In the genomic region with DNA sequence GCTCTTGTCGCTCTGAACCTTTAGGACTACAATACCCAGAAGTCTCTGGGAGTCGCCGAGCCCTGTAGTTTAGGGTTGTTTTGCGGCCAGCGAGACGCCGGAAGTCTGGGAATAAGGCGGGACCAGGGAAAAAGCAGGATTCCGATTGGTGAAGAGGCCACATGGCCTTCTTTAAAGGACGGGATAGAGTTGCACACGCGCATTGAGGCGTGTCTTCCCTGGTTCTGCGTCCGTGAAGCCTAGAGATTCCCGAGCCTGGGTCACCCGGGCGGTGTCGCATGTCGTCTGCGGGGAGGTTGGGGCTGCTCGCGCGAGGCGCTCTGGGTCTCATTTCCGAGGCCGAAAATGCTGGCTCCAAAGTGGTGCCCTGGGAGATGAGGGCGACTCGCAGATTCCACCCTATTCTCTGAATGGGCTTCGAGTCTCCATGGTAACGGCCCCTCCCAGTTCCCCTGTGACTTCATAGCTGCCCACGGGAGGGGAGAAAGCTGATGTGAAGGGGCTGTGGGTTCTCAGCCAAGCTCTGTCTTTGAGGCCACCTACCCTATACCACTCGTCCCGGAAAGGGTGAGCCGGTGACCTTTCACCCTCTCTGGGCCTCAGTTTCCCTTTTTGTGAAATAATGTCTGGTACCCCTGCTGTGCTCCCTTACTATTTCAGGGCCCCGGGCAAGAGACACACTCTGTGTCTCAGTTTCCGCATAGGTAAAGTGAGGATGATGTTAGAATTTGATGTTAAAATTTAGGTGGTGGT, we compare ENCODE assay signal across 1 cellular context.
A peak's percentile ranks its signal among the peaks of the same experiment; 100 is the strongest.
TF ChIP-seq lines count a peak whose summit lies in the region.

No MANE protein-coding gene starts in this region.

TF ChIP-seq in HepG2, 621 proteins besides CTCF, POLR2A, EP300 and RAD21 (continued from another document and continues in another):
- TF ChIP-seq SKIL (CRISPR knock-in tag; IDR thresholded peaks at IDR 0.05; ENCODE audit: borderline replicate concordance), result no peak
- TF ChIP-seq ZNF768 (CRISPR knock-in tag; IDR thresholded peaks at IDR 0.05), result 0 out of 2 replicates have a peak, but pooled peaks have one; percentile 13
- peak; percentile 62; the same call in 1 of the 2 replicates for TF ChIP-seq ZNF414 (CRISPR knock-in tag; IDR thresholded peaks at IDR 0.05)
- TF ChIP-seq ARID3A (IDR thresholded peaks at IDR 0.05; ENCODE audit: low read depth, low read length), result no peak
- TF ChIP-seq, protein P1, sequence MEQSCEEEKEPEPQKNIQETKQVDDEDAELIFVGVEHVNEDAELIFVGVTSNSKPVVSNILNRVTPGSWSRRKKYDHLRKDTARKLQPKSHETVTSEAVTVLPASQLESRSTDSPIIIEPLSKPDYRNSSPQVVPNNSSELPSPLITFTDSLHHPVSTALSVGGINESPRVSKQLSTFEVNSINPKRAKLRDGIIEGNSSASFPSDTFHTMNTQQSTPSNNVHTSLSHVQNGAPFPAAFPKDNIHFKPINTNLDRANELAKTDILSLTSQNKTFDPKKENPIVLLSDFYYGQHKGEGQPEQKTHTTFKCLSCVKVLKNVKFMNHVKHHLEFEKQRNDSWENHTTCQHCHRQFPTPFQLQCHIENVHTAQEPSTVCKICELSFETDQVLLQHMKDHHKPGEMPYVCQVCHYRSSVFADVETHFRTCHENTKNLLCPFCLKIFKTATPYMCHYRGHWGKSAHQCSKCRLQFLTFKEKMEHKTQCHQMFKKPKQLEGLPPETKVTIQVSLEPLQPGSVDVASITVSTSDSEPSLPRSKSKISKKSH (CRISPR knock-in tag; IDR thresholded peaks at IDR 0.05; ENCODE audit: borderline replicate concordance), result no peak
- TF ChIP-seq PREB (CRISPR knock-in tag; IDR thresholded peaks at IDR 0.05), result no peak
- peak; percentile 68; the same call in 1 of the 2 replicates for TF ChIP-seq ZFP91 (CRISPR knock-in tag; IDR thresholded peaks at IDR 0.05; ENCODE audit: borderline replicate concordance)
- peak; percentile 87; the same call in 1 of the 2 replicates for TF ChIP-seq HMGXB3 (CRISPR knock-in tag; IDR thresholded peaks at IDR 0.05; ENCODE audit: borderline replicate concordance)
- TF ChIP-seq ZNF792 (CRISPR knock-in tag; IDR thresholded peaks at IDR 0.05), result no peak
- TF ChIP-seq KDM4B (CRISPR knock-in tag; IDR thresholded peaks at IDR 0.05), result no peak; the same call in 1 of the 2 replicates
- TF ChIP-seq HCFC1 (IDR thresholded peaks at IDR 0.05; ENCODE audit: low read depth, low read length), result peak; percentile 5; the same call in 1 of the 2 replicates
- no peak for TF ChIP-seq ZBTB1 (CRISPR knock-in tag; IDR thresholded peaks at IDR 0.05; ENCODE audit: borderline replicate concordance)
- TF ChIP-seq KLF15 (CRISPR knock-in tag; IDR thresholded peaks at IDR 0.05; ENCODE audit: borderline replicate concordance), result no peak
- TF ChIP-seq CREB1 (IDR thresholded peaks at IDR 0.05), result no peak
- peak; percentile 11; the same call in 1 of the 2 replicates for TF ChIP-seq CREB1 (CRISPR knock-in tag; IDR thresholded peaks at IDR 0.05)
- 0 out of 2 replicates have a peak, but pooled peaks have one; percentile 29 for TF ChIP-seq ZNF891 (CRISPR knock-in tag; IDR thresholded peaks at IDR 0.05)
- TF ChIP-seq, protein P2, sequence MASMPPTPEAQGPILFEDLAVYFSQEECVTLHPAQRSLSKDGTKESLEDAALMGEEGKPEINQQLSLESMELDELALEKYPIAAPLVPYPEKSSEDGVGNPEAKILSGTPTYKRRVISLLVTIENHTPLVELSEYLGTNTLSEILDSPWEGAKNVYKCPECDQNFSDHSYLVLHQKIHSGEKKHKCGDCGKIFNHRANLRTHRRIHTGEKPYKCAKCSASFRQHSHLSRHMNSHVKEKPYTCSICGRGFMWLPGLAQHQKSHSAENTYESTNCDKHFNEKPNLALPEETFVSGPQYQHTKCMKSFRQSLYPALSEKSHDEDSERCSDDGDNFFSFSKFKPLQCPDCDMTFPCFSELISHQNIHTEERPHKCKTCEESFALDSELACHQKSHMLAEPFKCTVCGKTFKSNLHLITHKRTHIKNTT (CRISPR knock-in tag; IDR thresholded peaks at IDR 0.05), result no peak
- TF ChIP-seq SPEN (CRISPR knock-in tag; IDR thresholded peaks at IDR 0.05; ENCODE audit: low read depth), result 0 out of 2 replicates have a peak, but pooled peaks have one; percentile 12
- TF ChIP-seq SAP130 (CRISPR knock-in tag; IDR thresholded peaks at IDR 0.05; ENCODE audit: low read depth), result peak; percentile 39; the same call in 1 of the 2 replicates
- peak; percentile 32; the same call in 1 of the 2 replicates for TF ChIP-seq SIN3B (IDR thresholded peaks at IDR 0.05; ENCODE audit: low read length)
- no peak for TF ChIP-seq ZBTB21 (CRISPR knock-in tag; IDR thresholded peaks at IDR 0.05)
- TF ChIP-seq ELF4 (CRISPR knock-in tag; IDR thresholded peaks at IDR 0.05; ENCODE audit: borderline replicate concordance), result no peak
- TF ChIP-seq ZBTB33 (CRISPR knock-in tag; IDR thresholded peaks at IDR 0.05), result no peak
- TF ChIP-seq ZNF256 (CRISPR knock-in tag; conservative IDR thresholded peaks at IDR 0.05), result no peak
- peak; percentile 12; the same call in 1 of the 2 replicates for TF ChIP-seq KDM5A (IDR thresholded peaks at IDR 0.05; ENCODE audit: borderline replicate concordance, low read length)
- TF ChIP-seq, protein P3, sequence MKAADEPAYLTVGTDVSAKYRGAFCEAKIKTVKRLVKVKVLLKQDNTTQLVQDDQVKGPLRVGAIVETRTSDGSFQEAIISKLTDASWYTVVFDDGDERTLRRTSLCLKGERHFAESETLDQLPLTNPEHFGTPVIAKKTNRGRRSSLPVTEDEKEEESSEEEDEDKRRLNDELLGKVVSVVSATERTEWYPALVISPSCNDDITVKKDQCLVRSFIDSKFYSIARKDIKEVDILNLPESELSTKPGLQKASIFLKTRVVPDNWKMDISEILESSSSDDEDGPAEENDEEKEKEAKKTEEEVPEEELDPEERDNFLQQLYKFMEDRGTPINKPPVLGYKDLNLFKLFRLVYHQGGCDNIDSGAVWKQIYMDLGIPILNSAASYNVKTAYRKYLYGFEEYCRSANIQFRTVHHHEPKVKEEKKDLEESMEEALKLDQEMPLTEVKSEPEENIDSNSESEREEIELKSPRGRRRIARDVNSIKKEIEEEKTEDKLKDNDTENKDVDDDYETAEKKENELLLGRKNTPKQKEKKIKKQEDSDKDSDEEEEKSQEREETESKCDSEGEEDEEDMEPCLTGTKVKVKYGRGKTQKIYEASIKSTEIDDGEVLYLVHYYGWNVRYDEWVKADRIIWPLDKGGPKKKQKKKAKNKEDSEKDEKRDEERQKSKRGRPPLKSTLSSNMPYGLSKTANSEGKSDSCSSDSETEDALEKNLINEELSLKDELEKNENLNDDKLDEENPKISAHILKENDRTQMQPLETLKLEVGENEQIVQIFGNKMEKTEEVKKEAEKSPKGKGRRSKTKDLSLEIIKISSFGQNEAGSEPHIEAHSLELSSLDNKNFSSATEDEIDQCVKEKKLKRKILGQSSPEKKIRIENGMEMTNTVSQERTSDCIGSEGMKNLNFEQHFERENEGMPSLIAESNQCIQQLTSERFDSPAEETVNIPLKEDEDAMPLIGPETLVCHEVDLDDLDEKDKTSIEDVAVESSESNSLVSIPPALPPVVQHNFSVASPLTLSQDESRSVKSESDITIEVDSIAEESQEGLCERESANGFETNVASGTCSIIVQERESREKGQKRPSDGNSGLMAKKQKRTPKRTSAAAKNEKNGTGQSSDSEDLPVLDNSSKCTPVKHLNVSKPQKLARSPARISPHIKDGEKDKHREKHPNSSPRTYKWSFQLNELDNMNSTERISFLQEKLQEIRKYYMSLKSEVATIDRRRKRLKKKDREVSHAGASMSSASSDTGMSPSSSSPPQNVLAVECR (CRISPR knock-in tag; IDR thresholded peaks at IDR 0.05; ENCODE audit: borderline replicate concordance), result peak; percentile 64
